Comparison of ENCODE assay signal across 16 cellular contexts in the genomic region with DNA sequence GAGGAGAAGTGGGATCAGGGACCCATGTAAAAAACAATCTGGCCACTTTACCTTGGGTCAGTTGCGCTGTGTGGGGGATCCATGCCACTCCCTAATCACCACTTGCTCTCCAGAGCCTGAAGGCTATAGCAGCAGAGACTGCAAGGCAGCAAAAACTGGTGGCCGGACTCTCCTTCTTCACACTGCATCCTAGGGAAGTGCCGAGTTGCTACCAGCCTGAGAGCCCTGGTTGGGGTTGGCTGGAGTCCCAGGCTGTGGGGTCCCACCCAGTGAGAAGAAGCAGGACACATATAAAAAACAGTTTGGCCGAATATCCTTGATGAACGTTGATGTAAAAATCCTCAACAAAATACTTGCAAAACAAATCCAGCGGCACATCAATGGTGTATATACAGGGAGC.
DNase-seq lines count a peak whose midpoint lies in the region; ATAC-seq and TF ChIP-seq lines count a peak whose summit lies in the region.
"Had no signal": no experiment of that assay in that cellular context is flagged by ENCODE, and none has a peak within 500 bp of the region (broad histone marks: within the 10 kb centered on the region; RNA-seq: fewer than 3 reads in every experiment).

No MANE protein-coding gene starts in this region.

- DNase-seq in IMR-90 (no peak), ascending aorta (ENCODE audit: low spot score in 2 of 2) (no peak), neuronal stem cell (ENCODE audit: low spot score) (no peak), thoracic aorta (ENCODE audit: low spot score) (no peak), Ammon's horn (ENCODE audit: low spot score) (no peak), mesendoderm (no peak)
- DNase-seq: CD8-positive, alpha-beta T cell; COR-L47; DMS153; DMS79 treated with DMSO at 0.1 percent for 48 hours; EL; GOT3 had no signal

- no peak overlapping the region for H3K18ac ChIP-seq in IMR-90 (ENCODE audit: low read depth, low read length)
- peak overlapping the region; percentile 86 for H3K18ac ChIP-seq in neuronal stem cell (ENCODE audit: low read length)
- no peak overlapping the region for H3K18ac ChIP-seq in mesendoderm (ENCODE audit: low read length)

- H3K27me3 ChIP-seq in IMR-90 (ENCODE audit: control insufficient read depth, insufficient read depth, low read length) (no peaks in the 10 kb centered on the region), ascending aorta (no peaks in the 10 kb centered on the region), neuronal stem cell (ENCODE audit: control insufficient read depth in 3 of 3, insufficient read depth in 3 of 3, low read depth in 1 of 3, low read length in 3 of 3) (no peaks in the 10 kb centered on the region), thoracic aorta (replicated peaks; ENCODE audit: insufficient read depth) (no peaks in the 10 kb centered on the region), mesendoderm (ENCODE audit: insufficient read depth, low read length, poor library complexity) (no peaks in the 10 kb centered on the region)

- intact Hi-C loops in IMR-90 (cut with micrococcal nuclease), result no loop called here
- intact Hi-C loops in ascending aorta (cut with DNase I), result no loop called here

- no peak overlapping the region for H4K91ac ChIP-seq in IMR-90 (ENCODE audit: insufficient read depth, low read depth, low read length)
- no peak overlapping the region for H4K91ac ChIP-seq in neuronal stem cell (ENCODE audit: low read depth, low read length, poor library complexity)

- no peak overlapping the region for H4K8ac ChIP-seq in IMR-90 (ENCODE audit: low read depth in 2 of 2, low read length in 2 of 2)
- no peak overlapping the region for H4K8ac ChIP-seq in neuronal stem cell (ENCODE audit: low read depth, low read length)
- H4K8ac ChIP-seq in mesendoderm (ENCODE audit: low read depth, low read length), result no peak overlapping the region

- H3K36me3 ChIP-seq in IMR-90 (ENCODE audit: control insufficient read depth, insufficient read depth, low read length), result no peaks in the 10 kb centered on the region
- H3K36me3 ChIP-seq in ascending aorta, result no peaks in the 10 kb centered on the region
- H3K36me3 ChIP-seq in neuronal stem cell (replicated peaks in 1 of 2; ENCODE audit: control insufficient read depth in 2 of 2, insufficient read depth in 2 of 2, low read length in 2 of 2), result no peaks in the 10 kb centered on the region
- no peaks in the 10 kb centered on the region for H3K36me3 ChIP-seq in thoracic aorta
- no peaks in the 10 kb centered on the region for H3K36me3 ChIP-seq in mesendoderm (ENCODE audit: control insufficient read depth, insufficient read depth, low read length)
- H3K36me3 ChIP-seq: HAP-1 had no signal

- no TSS peak for BruUV-seq in IMR-90 (replicated peaks; lab: Mats Ljungman, UMichigan)

- H3K4me3 ChIP-seq in IMR-90 (ENCODE audit: insufficient read depth, low read depth, low read length), result no peak overlapping the region
- no peak overlapping the region for H3K4me3 ChIP-seq in ascending aorta
- no peak overlapping the region for H3K4me3 ChIP-seq in neuronal stem cell (ENCODE audit: low read length in 2 of 2)
- H3K4me3 ChIP-seq in thoracic aorta, result peak overlapping the region; percentile 69
- H3K4me3 ChIP-seq in mesendoderm (ENCODE audit: low read length), result no peak overlapping the region
- H3K4me3 ChIP-seq: A549, HAP-1 had no signal

- no peaks in the 10 kb centered on the region for H4K20me1 ChIP-seq in IMR-90 (ENCODE audit: insufficient read depth, low read length)

- H4K5ac ChIP-seq in IMR-90 (ENCODE audit: low read depth, low read length) (no peak overlapping the region), mesendoderm (ENCODE audit: low read length) (no peak overlapping the region)

- peaks cover 13% of the 10 kb centered on the region for H3K4me1 ChIP-seq in IMR-90 (ENCODE audit: control insufficient read depth, insufficient read depth, low read length)
- peaks cover 12 to 25% of the 10 kb centered on the region in 2 donors for H3K4me1 ChIP-seq in ascending aorta
- H3K4me1 ChIP-seq in neuronal stem cell (ENCODE audit: control insufficient read depth in 2 of 2, insufficient read depth in 1 of 2, low read depth in 1 of 2, low read length in 2 of 2), result peaks cover 4 to 12% of the 10 kb centered on the region in 2 donors
- peaks cover 11 to 49% of the 10 kb centered on the region in 2 donors for H3K4me1 ChIP-seq in thoracic aorta (ENCODE audit: control insufficient read depth in 1 of 2, low read depth in 2 of 2)
- H3K4me1 ChIP-seq in mesendoderm (ENCODE audit: control insufficient read depth, low read depth, low read length), result no peaks in the 10 kb centered on the region

- TF ChIP-seq RAD21 in IMR-90 (IDR thresholded peaks at IDR 0.05; ENCODE audit: low read length), result no peak

- POLR2A ChIA-PET in IMR-90 (lab: Charles Lee; ENCODE audit: unreplicated experiment), result no interaction called here

- H2BK120ac ChIP-seq in IMR-90 (ENCODE audit: low read depth, low read length) (no peak overlapping the region), neuronal stem cell (ENCODE audit: low read depth, low read length) (no peak overlapping the region), mesendoderm (ENCODE audit: low read depth, low read length) (no peak overlapping the region)

- H3K14ac ChIP-seq in IMR-90 (replicated peaks; ENCODE audit: low read depth, low read length) (no peak overlapping the region), neuronal stem cell (ENCODE audit: low read length) (peak overlapping the region; percentile 27)

- H3K9me3 ChIP-seq in IMR-90 (ENCODE audit: control insufficient read depth, insufficient read depth, low read length) (no peaks in the 10 kb centered on the region), ascending aorta (no peaks in the 10 kb centered on the region), neuronal stem cell (replicated peaks in 1 of 2; ENCODE audit: control insufficient read depth in 2 of 2, insufficient read depth in 1 of 2, low read depth in 1 of 2, low read length in 2 of 2) (no peaks in the 10 kb centered on the region), thoracic aorta (no peaks in the 10 kb centered on the region)
- H3K9me3 ChIP-seq: A549, HAP-1 had no signal

- H3K79me2 ChIP-seq in mesendoderm (ENCODE audit: control insufficient read depth, insufficient read depth, low read length), result no peaks in the 10 kb centered on the region

- dilution Hi-C loops in IMR-90 (cut with HindIII; ENCODE audit: low sequenced_read_pairs, unreplicated experiment), result no loop called here

- H2AFZ ChIP-seq in IMR-90 (replicated peaks; ENCODE audit: low read length, poor library complexity) (peak overlapping the region; percentile 15), neuronal stem cell (ENCODE audit: low read length) (no peak overlapping the region)

- H2BK5ac ChIP-seq in IMR-90 (ENCODE audit: low read depth, low read length, poor library complexity, severe bottlenecking) (no peak overlapping the region), neuronal stem cell (ENCODE audit: low read length) (no peak overlapping the region), mesendoderm (ENCODE audit: low read length) (no peak overlapping the region)

- H2AK9ac ChIP-seq in IMR-90 (replicated peaks; ENCODE audit: low read depth, low read length, poor library complexity), result no peak overlapping the region

- H3K27ac ChIP-seq in IMR-90 (ENCODE audit: insufficient read depth, low read length) (no peak overlapping the region), ascending aorta (peak overlapping the region; percentile 69 to 76), neuronal stem cell (replicated peaks; ENCODE audit: low read length) (no peak overlapping the region), thoracic aorta (peak overlapping the region; percentile 65 to 85), mesendoderm (ENCODE audit: low read depth, low read length) (no peak overlapping the region)
- H3K27ac ChIP-seq: A549 had no signal

- TF ChIP-seq CTCF in IMR-90 (conservative IDR thresholded peaks at IDR 0.05; ENCODE audit: low read depth, low read length), result no peak
- no peak for TF ChIP-seq CTCF in ascending aorta (IDR thresholded peaks at IDR 0.05)
- no peak for TF ChIP-seq CTCF in thoracic aorta (IDR thresholded peaks at IDR 0.05)

- CTCF ChIA-PET in IMR-90 (lab: Yijun Ruan, JAX), result interaction anchor here (0.9 kb wide), 1 partner anchor 112 kb away, joined by 4 read pairs; no protein-coding TSS in a partner anchor

- H3K9ac ChIP-seq in IMR-90 (ENCODE audit: low read depth, low read length) (no peak overlapping the region), neuronal stem cell (ENCODE audit: low read depth, low read length, poor library complexity) (no peak overlapping the region), mesendoderm (ENCODE audit: low read length) (no peak overlapping the region)

- H3K56ac ChIP-seq in IMR-90 (ENCODE audit: extremely low read depth, insufficient read depth, low read length) (no peak overlapping the region), mesendoderm (ENCODE audit: low read length) (no peak overlapping the region)

- H3K4me2 ChIP-seq in IMR-90 (ENCODE audit: low read depth, low read length) (no peak overlapping the region), neuronal stem cell (ENCODE audit: insufficient read depth, low read length, poor library complexity, severe bottlenecking) (no peak overlapping the region), mesendoderm (ENCODE audit: low read length) (no peak overlapping the region)
- H3K4me2 ChIP-seq: A549 had no signal

- H3K4ac ChIP-seq in IMR-90 (ENCODE audit: low read depth, low read length) (no peak overlapping the region), neuronal stem cell (ENCODE audit: low read length) (no peak overlapping the region), mesendoderm (ENCODE audit: low read depth, low read length) (no peak overlapping the region)

- in situ Hi-C loops in IMR-90 (cut with MboI; ENCODE audit: low sequenced_read_pairs), result no loop called here

- H2BK15ac ChIP-seq in IMR-90 (ENCODE audit: low read depth, low read length), result no peak overlapping the region
- no peak overlapping the region for H2BK15ac ChIP-seq in neuronal stem cell (ENCODE audit: low read length)
- H2BK15ac ChIP-seq in mesendoderm (replicated peaks; ENCODE audit: low read depth), result no peak overlapping the region

- H3K79me1 ChIP-seq in IMR-90 (ENCODE audit: low read depth in 1 of 2, low read length in 2 of 2), result no peaks in the 10 kb centered on the region
- H3K79me1 ChIP-seq in neuronal stem cell (ENCODE audit: low read depth, low read length), result no peaks in the 10 kb centered on the region
- H3K79me1 ChIP-seq in mesendoderm (ENCODE audit: low read length), result no peaks in the 10 kb centered on the region

- H3K23ac ChIP-seq in IMR-90 (ENCODE audit: low read depth, low read length) (no peak overlapping the region), neuronal stem cell (ENCODE audit: low read depth, low read length, poor library complexity) (no peak overlapping the region), mesendoderm (ENCODE audit: low read length) (no peak overlapping the region)

- H2AK5ac ChIP-seq in IMR-90 (ENCODE audit: low read depth, low read length) (0 out of 2 replicates have a peak overlapping the region, but pooled peaks have one; percentile 24), neuronal stem cell (ENCODE audit: low read depth, low read length) (peak overlapping the region; percentile 35), mesendoderm (ENCODE audit: low read length) (no peak overlapping the region)

- no peak for TF ChIP-seq POLR2A in IMR-90 (IDR thresholded peaks at IDR 0.05; ENCODE audit: low read depth, low read length)

- no peak for ATAC-seq in IMR-90 (ENCODE audit: low read depth)
- ATAC-seq in thoracic aorta (ENCODE audit: insufficient number of reproducible peaks, low FRiP score, low read depth), result no peak
- ATAC-seq in HG03520 (IDR thresholded peaks at IDR 0.05; ENCODE audit: unreplicated experiment), result no peak
- ATAC-seq: A549; CD8-positive, alpha-beta T cell; HepG2 had no signal

- no peaks in the 10 kb centered on the region for H3K9me1 ChIP-seq in IMR-90 (ENCODE audit: insufficient read depth, low read length)

- no CpG with 5 or more reads among the region's 6 CpGs for WGBS in IMR-90 (ENCODE audit: extremely low coverage in 2 of 2, insufficient read length in 1 of 2), 2 experiments
- WGBS in neuronal stem cell (ENCODE audit: extremely low coverage in 2 of 2, insufficient read length in 2 of 2, insufficient replicate concordance in 1 of 2), 2 donors, result no CpG with 5 or more reads among the region's 6 CpGs
- WGBS in mesendoderm (ENCODE audit: extremely low coverage, insufficient coverage, low lambda C conversion rate), result no CpG with 5 or more reads among the region's 6 CpGs

- no peak overlapping the region for H2BK20ac ChIP-seq in IMR-90 (ENCODE audit: low read depth, low read length)

- H2BK12ac ChIP-seq in neuronal stem cell (ENCODE audit: low read length), result peak overlapping the region; percentile 47

Comparison
In these comparisons a context has a peak if more than half of its experiments do, and no peak if none do; other contexts are left out.
1. H3K27ac ChIP-seq: peak in ascending aorta (2 of 2) and thoracic aorta (2 of 2); none in IMR-90 (single experiment), neuronal stem cell (single experiment) and mesendoderm (single experiment).